20 cellular contexts compared by ENCODE assay signal in the genomic region with DNA sequence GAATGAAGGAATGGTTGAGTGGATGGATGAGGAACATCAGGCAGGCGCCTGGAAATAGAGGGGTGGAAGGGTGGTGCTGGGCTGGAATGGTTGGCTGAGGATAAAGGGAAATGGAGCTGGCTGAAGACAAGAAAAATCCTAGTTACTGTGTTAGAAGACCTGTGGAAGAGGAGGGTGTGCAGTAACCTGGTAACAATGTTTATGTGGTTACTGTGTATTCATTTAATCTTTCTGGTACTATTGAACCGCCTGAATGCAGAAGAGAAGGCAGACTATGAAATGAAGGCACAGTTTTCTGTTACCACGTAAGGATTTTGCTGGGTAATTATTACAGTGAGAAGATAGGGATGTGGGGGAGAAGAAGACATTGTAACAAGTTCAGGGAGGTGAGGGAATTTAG.
DNase-seq lines count a peak whose midpoint lies in the region; ATAC-seq, FAIRE-seq and TF ChIP-seq lines count a peak whose summit lies in the region.
"Had no signal": no experiment of that assay in that cellular context is flagged by ENCODE, and none has a peak within 500 bp of the region (broad histone marks: within the 10 kb centered on the region; RNA-seq: fewer than 3 reads in every experiment).

No MANE protein-coding gene starts in this region.

- peaks cover 78% of the 10 kb centered on the region for H3K4me1 Mint-ChIP-seq in activated CD8-positive, alpha-beta T cell treated with anti-CD3 and anti-CD28 coated beads for 36 hours (ENCODE audit: low read depth)

- ATAC-seq in heart right ventricle (no peak), HG02763 (IDR thresholded peaks at IDR 0.05; ENCODE audit: unreplicated experiment) (no peak)
- no peak for ATAC-seq in activated CD8-positive, alpha-beta T cell treated with anti-CD3 and anti-CD28 coated beads for 36 hours
- ATAC-seq: esophagus mucosa; stimulated activated naive CD8-positive, alpha-beta T cell treated with anti-CD3 and anti-CD28 coated beads, Interleukin-15, amount 100 ng/mL, for 72 hours had no signal

- H3K9me3 ChIP-seq in right atrium auricular region: no peaks in the 10 kb centered on the region
- H3K9me3 ChIP-seq in heart right ventricle: no peaks in the 10 kb centered on the region
- no peaks in the 10 kb centered on the region for H3K9me3 ChIP-seq in keratinocyte (ENCODE audit: control insufficient read depth, low read depth, low read length)
- H3K9me3 ChIP-seq in PC-9 (ENCODE audit: insufficient read depth, low read depth): no peaks in the 10 kb centered on the region; the same call in 1 of the 2 replicates
- H3K9me3 ChIP-seq: Caco-2 had no signal

- dilution Hi-C loops in keratinocyte (cut with MboI; ENCODE audit: extremely low pct_ligation_motif_present, low sequenced_read_pairs): no loop called here

- H3K4me3 ChIP-seq in right atrium auricular region: no peak overlapping the region
- H3K4me3 ChIP-seq in heart right ventricle: no peak overlapping the region
- H3K4me3 ChIP-seq in keratinocyte (ENCODE audit: control insufficient read depth in 2 of 3, extremely low read depth in 1 of 3, insufficient read depth in 2 of 3, low read depth in 1 of 3, low read length in 3 of 3): no peak overlapping the region
- H3K4me3 ChIP-seq in PC-9: no peak overlapping the region

- H3K27me3 Mint-ChIP-seq in activated CD8-positive, alpha-beta T cell treated with anti-CD3 and anti-CD28 coated beads for 36 hours: no peaks in the 10 kb centered on the region
- H3K27me3 Mint-ChIP-seq: stimulated activated naive CD8-positive, alpha-beta T cell treated with anti-CD3 and anti-CD28 coated beads, Interleukin-15, amount 100 ng/mL, for 72 hours had no signal

- CTCF ChIA-PET in activated CD8-positive, alpha-beta T cell treated with anti-CD3 and anti-CD28 coated beads for 36 hours (lab: Charles Lee): interaction anchor here (1.0 to 1.2 kb wide), 2 partner anchors 25 to 55 kb away, joined by 3 read pairs; no protein-coding TSS in a partner anchor
- CTCF ChIA-PET in PC-9 (lab: Charles Lee): no interaction called here

- H3K27ac ChIP-seq in right atrium auricular region: peak overlapping the region; percentile 5 to 55
- peak overlapping the region in 3 of 10 donors; percentile 4 to 11 (median 10) for H3K27ac ChIP-seq in heart right ventricle
- peak overlapping the region; percentile 70 for H3K27ac ChIP-seq in keratinocyte (ENCODE audit: control insufficient read depth, insufficient read depth, low read length)
- no peak overlapping the region for H3K27ac ChIP-seq in PC-9

- H3K9me1 ChIP-seq in keratinocyte (ENCODE audit: control insufficient read depth, extremely low read depth, insufficient read depth, low read length): peaks cover 4% of the 10 kb centered on the region

- no peaks in the 10 kb centered on the region for H3F3A ChIP-seq in PC-9 (ENCODE audit: insufficient read depth, low read depth)

- H3K4me3 Mint-ChIP-seq in activated CD8-positive, alpha-beta T cell treated with anti-CD3 and anti-CD28 coated beads for 36 hours: no peak overlapping the region
- H3K4me3 Mint-ChIP-seq: mesothelial cell of epicardium; stimulated activated naive CD8-positive, alpha-beta T cell treated with anti-CD3 and anti-CD28 coated beads, Interleukin-15, amount 100 ng/mL, for 72 hours had no signal

- intact Hi-C loops in heart right ventricle (cut with DNase I): no loop called here
- intact Hi-C loops in activated CD8-positive, alpha-beta T cell treated with anti-CD3 and anti-CD28 coated beads for 36 hours (cut with micrococcal nuclease): no loop called here
- intact Hi-C loops in PC-9 (cut with micrococcal nuclease; ENCODE audit: unreplicated experiment): no loop called here

- peaks cover 10% of the 10 kb centered on the region for H3K36me3 Mint-ChIP-seq in activated CD8-positive, alpha-beta T cell treated with anti-CD3 and anti-CD28 coated beads for 36 hours (ENCODE audit: low read depth)

- H3K9ac ChIP-seq in keratinocyte (ENCODE audit: control insufficient read depth, extremely low read depth, insufficient read depth, low read length): no peak overlapping the region

- H3K4me1 ChIP-seq in right atrium auricular region: peaks cover 0 to 86% of the 10 kb centered on the region in 2 donors
- H3K4me1 ChIP-seq in heart right ventricle: peaks cover 7 to 80% (median 72%) of the 10 kb centered on the region in 9 donors
- H3K4me1 ChIP-seq in keratinocyte (ENCODE audit: control insufficient read depth, extremely low read depth, insufficient read depth, low read length): peaks cover 82% of the 10 kb centered on the region
- H3K4me1 ChIP-seq in PC-9 (replicated peaks; ENCODE audit: insufficient read depth): peaks cover 11% of the 10 kb centered on the region; the same call in 1 of the 2 replicates
- H3K4me1 ChIP-seq: Caco-2 had no signal

- H3K4me2 ChIP-seq in keratinocyte (ENCODE audit: control insufficient read depth, extremely low read depth, insufficient read depth, low read depth, low read length) (peak overlapping the region; percentile 65), PC-9 (no peak overlapping the region)

- TF ChIP-seq CTCF in right atrium auricular region (IDR thresholded peaks at IDR 0.05) (no peak), heart right ventricle (IDR thresholded peaks at IDR 0.05) (no peak), keratinocyte (optimal IDR thresholded peaks at IDR 0.05 in 1 of 3, IDR thresholded peaks at IDR 0.05 in 1 of 3, conservative IDR thresholded peaks at IDR 0.05 in 1 of 3; ENCODE audit: extremely low read depth in 1 of 3, insufficient read depth in 2 of 3, low read length in 3 of 3) (no peak), PC-9 (conservative IDR thresholded peaks at IDR 0.05) (no peak)
- no peak for TF ChIP-seq CTCF in activated CD8-positive, alpha-beta T cell treated with anti-CD3 and anti-CD28 coated beads for 36 hours (IDR thresholded peaks at IDR 0.05)

- no TSS peak for BruUV-seq in PC-9 (replicated peaks; lab: Mats Ljungman, UMichigan)

- peak; percentile 36 for FAIRE-seq in keratinocyte (lab: Jason Lieb, UNC)
- FAIRE-seq: islet of Langerhans had no signal

- POLR2A ChIA-PET in activated CD8-positive, alpha-beta T cell treated with anti-CD3 and anti-CD28 coated beads for 36 hours (lab: Charles Lee): no interaction called here
- POLR2A ChIA-PET in PC-9 (lab: Charles Lee; ENCODE audit: unreplicated experiment): no interaction called here

- H3K36me3 ChIP-seq in right atrium auricular region: no peaks in the 10 kb centered on the region
- no peaks in the 10 kb centered on the region for H3K36me3 ChIP-seq in heart right ventricle
- peaks cover 0 to 3% of the 10 kb centered on the region in 2 experiments for H3K36me3 ChIP-seq in keratinocyte (ENCODE audit: control insufficient read depth in 2 of 2, extremely low read depth in 1 of 2, insufficient read depth in 2 of 2, low read length in 2 of 2)
- H3K36me3 ChIP-seq in PC-9 (ENCODE audit: low read depth): no peaks in the 10 kb centered on the region

- no peaks in the 10 kb centered on the region for H3K9me3 Mint-ChIP-seq in activated CD8-positive, alpha-beta T cell treated with anti-CD3 and anti-CD28 coated beads for 36 hours
- H3K9me3 Mint-ChIP-seq: mesothelial cell of epicardium; stimulated activated naive CD8-positive, alpha-beta T cell treated with anti-CD3 and anti-CD28 coated beads, Interleukin-15, amount 100 ng/mL, for 72 hours had no signal

- H2AFZ ChIP-seq in keratinocyte (ENCODE audit: control insufficient read depth, low read length) (no peak overlapping the region), PC-9 (no peak overlapping the region)

- no peaks in the 10 kb centered on the region for H4K20me1 ChIP-seq in keratinocyte (ENCODE audit: control insufficient read depth, extremely low read depth, insufficient read depth, low read length)
- no peaks in the 10 kb centered on the region for H4K20me1 ChIP-seq in PC-9 (ENCODE audit: insufficient read depth)

- H3K27ac Mint-ChIP-seq in activated CD8-positive, alpha-beta T cell treated with anti-CD3 and anti-CD28 coated beads for 36 hours: peak overlapping the region; percentile 21
- H3K27ac Mint-ChIP-seq: mesothelial cell of epicardium had no signal

- H3K79me2 ChIP-seq in keratinocyte (ENCODE audit: control insufficient read depth, insufficient read depth, low read length) (peaks cover 59% of the 10 kb centered on the region), PC-9 (ENCODE audit: low read depth) (no peaks in the 10 kb centered on the region)

- H3K9me2 ChIP-seq in PC-9 (ENCODE audit: insufficient read depth): no peaks in the 10 kb centered on the region

- WGBS in heart right ventricle, 2 donors: 63 to 76% methylated on average over 3 of the region's 3 CpGs

- no peaks in the 10 kb centered on the region for H3K27me3 ChIP-seq in right atrium auricular region
- H3K27me3 ChIP-seq in heart right ventricle: no peaks in the 10 kb centered on the region
- no peaks in the 10 kb centered on the region for H3K27me3 ChIP-seq in keratinocyte (ENCODE audit: control insufficient read depth, extremely low read depth, insufficient read depth, low read length)
- no peaks in the 10 kb centered on the region for H3K27me3 ChIP-seq in PC-9 (ENCODE audit: insufficient read depth, low read depth)

- DNase-seq in right atrium auricular region (ENCODE audit: low spot score) (no peak), heart right ventricle (no peak), keratinocyte (ENCODE audit: low read depth, low spot score) (no peak), HUDEP-2 (lab: John Stamatoyannopoulos, UW; ENCODE audit: unreplicated experiment in 76 of 76) (no peak), PC-9 (no peak)
- DNase-seq in activated CD8-positive, alpha-beta T cell treated with anti-CD3 and anti-CD28 coated beads for 36 hours: no peak
- no peak for DNase-seq in stimulated activated CD4-positive, alpha-beta T cell treated with anti-CD3 and anti-CD28 coated beads, Interleukin-2, amount 100 ng/mL, for 24 hours
- DNase-seq: activated effector memory CD4-positive, alpha-beta T cell treated with Interleukin-2 at 50 U/mL for 16 hours; Caco-2; head of caudate nucleus; NCI-H1436 treated with DMSO at 0.1 percent for 48 hours; NCI-H345; Right ventricle myocardium superior; stimulated activated CD4-positive, alpha-beta T cell treated with anti-CD3 and anti-CD28 coated beads, Interleukin-15, amount 100 ng/mL, for 24 hours; stimulated activated naive CD8-positive, alpha-beta T cell treated with anti-CD3 and anti-CD28 coated beads, Interleukin-15, amount 100 ng/mL, for 72 hours; T-helper 1 cell had no signal
